8 cellular contexts compared by ENCODE assay signal in genomic region chr15:96340611-96341464, GRCh38. TPM values are rescaled to one million over a fixed set of nuclear protein-coding genes. Genes with fewer than 3 reads are reported as not detected.
A peak's percentile ranks its signal among the peaks of the same experiment; 100 is the strongest.
DNase-seq lines count a peak whose midpoint lies in the region; ATAC-seq, FAIRE-seq and TF ChIP-seq lines count a peak whose summit lies in the region.

No MANE protein-coding gene starts in this region.

- TF ChIP-seq RAD21 in HepG2 (CRISPR knock-in tag; IDR thresholded peaks at IDR 0.05) = no peak

- H4K20me1 ChIP-seq in HepG2 (ENCODE audit: insufficient read depth, low read length) = peaks cover 8% of the 10 kb centered on the region; the same call in 1 of the 2 replicates

- no peaks in the 10 kb centered on the region for H3K27me3 ChIP-seq in HepG2 (ENCODE audit: control insufficient read depth in 1 of 2, insufficient read depth in 2 of 2, low read length in 2 of 2)
- H3K27me3 ChIP-seq in tibial nerve = no peaks in the 10 kb centered on the region

- in situ Hi-C loops in HepG2 (cut with HindIII; ENCODE audit: extremely low pct_ligation_motif_present, low pct_unique_long_range_greater_than_20kb) = loop anchor here (10.0 to 25.0 kb wide), 4 partner anchors 579 to 1666 kb away; no protein-coding TSS in a partner anchor

- POLR2A ChIA-PET in HepG2 (lab: Yijun Ruan, JAX) = interaction anchor here (0.7 kb wide), 1 partner anchor 13 kb away, joined by 3 read pairs; no protein-coding TSS in a partner anchor

- TF ChIP-seq EP300 in HepG2 (IDR thresholded peaks at IDR 0.05; ENCODE audit: low read depth in 2 of 2, low read length in 2 of 2) = no peak
- no peak for TF ChIP-seq EP300 in HepG2 (CRISPR knock-in tag; IDR thresholded peaks at IDR 0.05; ENCODE audit: borderline replicate concordance)
- peak in 1 of 2 donors; percentile 62 for TF ChIP-seq EP300 in tibial nerve (IDR thresholded peaks at IDR 0.05)

- peaks cover 43% of the 10 kb centered on the region for H3K4me1 ChIP-seq in HepG2 (ENCODE audit: insufficient read depth, low read length)
- peaks cover 0 to 13% (median 9%) of the 10 kb centered on the region in 4 donors for H3K4me1 ChIP-seq in tibial nerve

- H3K27ac ChIP-seq in HepG2 (ENCODE audit: extremely low read length, insufficient read depth, low read length) = no peak overlapping the region
- H3K27ac ChIP-seq in tibial nerve = peak overlapping the region; percentile 95 to 100 (median 98)

- H3K36me3 ChIP-seq in HepG2 (replicated peaks in 1 of 2; ENCODE audit: control insufficient read depth in 1 of 2, insufficient read depth in 2 of 2, low read length in 2 of 2) = peaks cover 1 to 5% of the 10 kb centered on the region in 2 experiments; a peak in 3 of 5 replicates
- peaks cover 0 to 17% (median 0%) of the 10 kb centered on the region in 3 donors for H3K36me3 ChIP-seq in tibial nerve

- TF ChIP-seq CTCF in choroid plexus epithelial cell (conservative IDR thresholded peaks at IDR 0.05; ENCODE audit: low read depth, low read length) (no peak), HepG2 (CRISPR knock-in tag; IDR thresholded peaks at IDR 0.05) (no peak), tibial nerve (IDR thresholded peaks at IDR 0.05) (no peak)

- H3K79me2 ChIP-seq in HepG2 (ENCODE audit: insufficient read depth, low read length) = peaks cover 56% of the 10 kb centered on the region

- BruUV-seq in HepG2 (replicated peaks; lab: Mats Ljungman, UMichigan) = no TSS peak

- 98% methylated on average over 54 of the region's 62 CpGs for WGBS in HepG2 (ENCODE audit: low lambda C conversion rate)
- WGBS in tibial nerve, 2 donors = 0 to 2% methylated on average over 41 to 54 of the region's 62 CpGs

- CTCF ChIA-PET in HepG2 (lab: Yijun Ruan, JAX; ENCODE audit: low intra/inter-chr PET ratio, low total read pairs) = no interaction called here

- H3K9me3 ChIP-seq in HepG2 (ENCODE audit: low read length) (no peaks in the 10 kb centered on the region), tibial nerve (no peaks in the 10 kb centered on the region)

- no peak for FAIRE-seq in HepG2 (lab: Jason Lieb, UNC)

- H3K4me3 ChIP-seq in choroid plexus epithelial cell (ENCODE audit: low read depth, low read length) = peak overlapping the region; percentile 94
- no peak overlapping the region for H3K4me3 ChIP-seq in HepG2 (replicated peaks in 1 of 3; ENCODE audit: insufficient read depth in 1 of 3, low read depth in 2 of 3, low read length in 3 of 3)
- H3K4me3 ChIP-seq in tibial nerve = peak overlapping the region; percentile 48 to 89 (median 74)

- no peak for ATAC-seq in HepG2
- ATAC-seq in GM18861 (IDR thresholded peaks at IDR 0.05; ENCODE audit: unreplicated experiment) = no peak
- no peak for ATAC-seq in activated CD4-positive, CD25-positive, alpha-beta regulatory T cell treated with anti-CD3 and anti-CD28 coated beads, Interleukin-2, amount 50 U/mL, for 24 hours
- no peak for ATAC-seq in HG02852 (IDR thresholded peaks at IDR 0.05; ENCODE audit: unreplicated experiment)

- H2AFZ ChIP-seq in HepG2 (ENCODE audit: low read length) = no peak overlapping the region

- no peak overlapping the region for H3K9ac ChIP-seq in HepG2 (ENCODE audit: insufficient read depth, low read depth, low read length)

- TF ChIP-seq POLR2A in HepG2 (IDR thresholded peaks at IDR 0.05; ENCODE audit: insufficient read depth in 1 of 2, low read depth in 2 of 2, low read length in 2 of 2) (no peak), tibial nerve (IDR thresholded peaks at IDR 0.05) (peak; percentile 6 to 25)

- DNase-seq in ELR (ENCODE audit: low read depth) = peak; percentile 48
- peak; percentile 41 for DNase-seq in NCI-H1105 (lab: John Stamatoyannopoulos, UW)
- peak; percentile 71 for DNase-seq in choroid plexus epithelial cell (ENCODE audit: low read depth)
- DNase-seq in HepG2 (ENCODE audit: low spot score) = no peak
- DNase-seq in tibial nerve (ENCODE audit: low spot score in 2 of 2) = no peak

- H3K4me2 ChIP-seq in HepG2 (ENCODE audit: low read depth, low read length) = no peak overlapping the region

- intact Hi-C loops in HepG2 (cut with micrococcal nuclease; ENCODE audit: unreplicated experiment) = no loop called here

TF ChIP-seq in HepG2, 621 proteins besides CTCF, POLR2A, EP300 and RAD21 (continues in another document):
- TF ChIP-seq MYPOP (CRISPR knock-in tag; IDR thresholded peaks at IDR 0.05) (no peak), ZBTB33 (CRISPR knock-in tag; IDR thresholded peaks at IDR 0.05) (0 out of 2 replicates have a peak, but pooled peaks have one; percentile 61), ZNF781 (CRISPR knock-in tag; IDR thresholded peaks at IDR 0.05; ENCODE audit: borderline replicate concordance, not compliant biosample characterization) (no peak), FOXO4 (CRISPR knock-in tag; conservative IDR thresholded peaks at IDR 0.05) (no peak)

RNA-seq across cellular contexts. Expression of gene NR2F2, which starts 10.3 kb away (rescaled TPM):
- 3.5 and 5.0 TPM in 2 replicates for total RNA-seq in HepG2 (2016; rRNA removed; fragmentation: Illumina TruSeq; extraction: Trizol)
- 0.61 and 0.79 TPM in 2 replicates for total RNA-seq in HepG2 (2016; cell fraction: cytosol; rRNA removed; fragmentation: Illumina TruSeq; extraction: Trizol; ENCODE audit: low read depth)
- 3.8 and 4.3 TPM in 2 replicates for total RNA-seq in HepG2 (2016; cell fraction: insoluble cytoplasmic fraction; rRNA removed; fragmentation: Illumina TruSeq; extraction: Trizol)
- 2.4 and 2.8 TPM in 2 replicates for total RNA-seq in HepG2 (2016; cell fraction: membrane; rRNA removed; fragmentation: Illumina TruSeq; extraction: Trizol)
- total RNA-seq in HepG2 (2016; cell fraction: nucleus; rRNA removed; fragmentation: Illumina TruSeq; extraction: Trizol) = 8.2 and 8.4 TPM in 2 replicates
- 4.0 and 4.7 TPM in 2 replicates for polyA plus RNA-seq in HepG2 (2011; rRNA removed)
- polyA plus RNA-seq in HepG2 (2011; cell fraction: cytosol; rRNA removed) = 3.5 and 3.6 TPM in 2 replicates
- polyA plus RNA-seq in HepG2 (2011; cell fraction: nucleus; rRNA removed) = 13.5 and 15.0 TPM in 2 replicates
- polyA plus RNA-seq in HepG2 (2012) = 20.1 and 28.6 TPM in 2 replicates
- 0.70 TPM in 2 replicates for polyA plus RNA-seq in HepG2 (2016; cell fraction: cytosol; fragmentation: Illumina TruSeq; extraction: Trizol; ENCODE audit: low read depth)
- polyA plus RNA-seq in HepG2 (2016; cell fraction: insoluble cytoplasmic fraction; fragmentation: Illumina TruSeq; extraction: Trizol; ENCODE audit: low read depth) = 14.4 and 16.5 TPM in 2 replicates
- 3.3 and 3.6 TPM in 2 replicates for polyA plus RNA-seq in HepG2 (2016; cell fraction: membrane; fragmentation: Illumina TruSeq; extraction: Trizol; ENCODE audit: low read depth)
- polyA plus RNA-seq in HepG2 (2016; cell fraction: nucleus; fragmentation: Illumina TruSeq; extraction: Trizol; ENCODE audit: insufficient read depth, low read depth) = 27.1 and 27.3 TPM in 2 replicates
- 15.2 and 51.3 TPM in 2 replicates for polyA minus RNA-seq in HepG2 (2011; rRNA and poly(A)+ RNA removed; ENCODE audit: low replicate concordance)
- 6.7 and 11.9 TPM in 2 replicates for polyA minus RNA-seq in HepG2 (2011; cell fraction: cytosol; rRNA and poly(A)+ RNA removed)
- polyA minus RNA-seq in HepG2 (2011; cell fraction: nucleus; rRNA and poly(A)+ RNA removed) = 11.7 and 14.2 TPM in 2 replicates
- total RNA-seq in tibial nerve = 100 to 1,000 TPM in 3 of 4 donors, 10 to 100 TPM in 1; 70.8 to 129 (median 124) TPM

Comparison
In these comparisons a context has a peak if more than half of its experiments do, and no peak if none do; other contexts are left out.
1. DNase-seq: peak in ELR (single experiment), NCI-H1105 (single experiment) and choroid plexus epithelial cell (single experiment); none in HepG2 (single experiment) and tibial nerve (0 of 2).
2. H3K4me3 ChIP-seq: peak in choroid plexus epithelial cell (single experiment) and tibial nerve (4 of 4); none in HepG2 (0 of 3).
3. POLR2A ChIP-seq: peak in tibial nerve (2 of 2); none in HepG2 (0 of 2).
4. RNA of gene NR2F2, which starts 10.3 kb away (total RNA-seq): 70.8 to 129 TPM in tibial nerve; 0.61 to 8.4 TPM in HepG2; every median in the first group is over 4 times any median in the second.